ENCODE assay signal across 8 cellular contexts in genomic region chr2:213021971-213022899, GRCh38.
DNase-seq lines count a peak whose midpoint lies in the region; ATAC-seq and TF ChIP-seq lines count a peak whose summit lies in the region.

No MANE protein-coding gene starts in this region.

- H3K9me3 Mint-ChIP-seq in endodermal cell = no peaks in the 10 kb centered on the region

- no CpG with 5 or more reads among the region's 5 CpGs for WGBS in neuronal stem cell (ENCODE audit: extremely low coverage in 2 of 2, insufficient read length in 2 of 2, insufficient replicate concordance in 1 of 2), 2 donors
- 93 to 100% methylated on average over 3 to 5 of the region's 5 CpGs for WGBS in endodermal cell (ENCODE audit: insufficient coverage in 1 of 2, insufficient read length in 1 of 2), 2 experiments
- WGBS in sigmoid colon, 2 donors = 81 to 89% methylated on average over 5 of the region's 5 CpGs

- H2BK120ac ChIP-seq in neuronal stem cell (ENCODE audit: low read depth, low read length) = no peak overlapping the region

- no peak overlapping the region for H2BK15ac ChIP-seq in neuronal stem cell (ENCODE audit: low read length)

- H3K27ac Mint-ChIP-seq in endodermal cell = no peak overlapping the region

- H3K36me3 Mint-ChIP-seq in endodermal cell (ENCODE audit: low read depth) = peaks cover 2% of the 10 kb centered on the region

- no peak for TF ChIP-seq POLR2A in sigmoid colon (IDR thresholded peaks at IDR 0.05)

- H3K9me3 ChIP-seq in SJSA1 (replicated peaks) (no peaks in the 10 kb centered on the region), neuronal stem cell (replicated peaks in 1 of 2; ENCODE audit: control insufficient read depth in 2 of 2, insufficient read depth in 1 of 2, low read depth in 1 of 2, low read length in 2 of 2) (no peaks in the 10 kb centered on the region), endodermal cell (ENCODE audit: control insufficient read depth, low read length) (no peaks in the 10 kb centered on the region), sigmoid colon (no peaks in the 10 kb centered on the region)

- H2AK5ac ChIP-seq in neuronal stem cell (ENCODE audit: low read depth, low read length) = no peak overlapping the region

- no peaks in the 10 kb centered on the region for H3K36me3 ChIP-seq in SJSA1
- peaks cover 2 to 21% of the 10 kb centered on the region in 2 donors for H3K36me3 ChIP-seq in neuronal stem cell (replicated peaks in 1 of 2; ENCODE audit: control insufficient read depth in 2 of 2, insufficient read depth in 2 of 2, low read length in 2 of 2)
- no peaks in the 10 kb centered on the region for H3K36me3 ChIP-seq in endodermal cell (ENCODE audit: control insufficient read depth, insufficient read depth, low read length)
- H3K36me3 ChIP-seq in sigmoid colon = peaks cover 0 to 16% (median 0%) of the 10 kb centered on the region in 4 donors

- H3K9ac ChIP-seq in neuronal stem cell (ENCODE audit: low read depth, low read length, poor library complexity) (no peak overlapping the region), endodermal cell (ENCODE audit: extremely low read depth, low read length, poor library complexity, severe bottlenecking) (no peak overlapping the region)

- no peak overlapping the region for H3K14ac ChIP-seq in neuronal stem cell (ENCODE audit: low read length)

- no peak overlapping the region for H3K4me3 Mint-ChIP-seq in endodermal cell

- no peak overlapping the region for H4K91ac ChIP-seq in neuronal stem cell (ENCODE audit: low read depth, low read length, poor library complexity)

- no peaks in the 10 kb centered on the region for H3K27me3 Mint-ChIP-seq in endodermal cell (ENCODE audit: insufficient read depth)

- H4K8ac ChIP-seq in neuronal stem cell (ENCODE audit: low read depth, low read length) = no peak overlapping the region

- peak overlapping the region; percentile 90 for H3K4ac ChIP-seq in neuronal stem cell (ENCODE audit: low read length)

- H3K18ac ChIP-seq in neuronal stem cell (ENCODE audit: low read length) = no peak overlapping the region

- H3K27me3 ChIP-seq in SJSA1 (replicated peaks) (no peaks in the 10 kb centered on the region), neuronal stem cell (ENCODE audit: control insufficient read depth in 3 of 3, insufficient read depth in 3 of 3, low read depth in 1 of 3, low read length in 3 of 3) (no peaks in the 10 kb centered on the region), endodermal cell (ENCODE audit: control insufficient read depth, insufficient read depth, low read length, poor library complexity, severe bottlenecking) (no peaks in the 10 kb centered on the region), sigmoid colon (no peaks in the 10 kb centered on the region)

- H3K4me1 ChIP-seq in SJSA1 (replicated peaks) (peaks cover 16% of the 10 kb centered on the region), neuronal stem cell (ENCODE audit: control insufficient read depth in 2 of 2, insufficient read depth in 1 of 2, low read depth in 1 of 2, low read length in 2 of 2) (no peaks in the 10 kb centered on the region), endodermal cell (ENCODE audit: control insufficient read depth, insufficient read depth, low read length) (no peaks in the 10 kb centered on the region), sigmoid colon (no peaks in the 10 kb centered on the region)

- no peaks in the 10 kb centered on the region for H3K79me1 ChIP-seq in neuronal stem cell (ENCODE audit: low read depth, low read length)

- DNase-seq in SJSA1 (ENCODE audit: low read depth in 1 of 2, low spot score in 2 of 2) (peak; percentile 47), neuronal stem cell (ENCODE audit: low spot score) (no peak), NCI-H526 (lab: John Stamatoyannopoulos, UW) (no peak), endodermal cell (no peak), sigmoid colon (no peak), NCI-H1417 treated with DMSO at 0.1 percent for 48 hours (lab: John Stamatoyannopoulos, UW) (no peak)

- no peak overlapping the region for H3K4me2 ChIP-seq in neuronal stem cell (ENCODE audit: insufficient read depth, low read length, poor library complexity, severe bottlenecking)

- ATAC-seq in GM18873 (IDR thresholded peaks at IDR 0.05; ENCODE audit: low FRiP score, unreplicated experiment) (peak; percentile 80), HG02571 (IDR thresholded peaks at IDR 0.05; ENCODE audit: unreplicated experiment) (peak; percentile 84)

- no peak overlapping the region for H2AFZ ChIP-seq in neuronal stem cell (ENCODE audit: low read length)

- H3K27ac ChIP-seq in SJSA1 (peak overlapping the region; percentile 18; the same call in 1 of the 2 replicates), neuronal stem cell (replicated peaks; ENCODE audit: low read length) (no peak overlapping the region), endodermal cell (ENCODE audit: low read depth, low read length) (no peak overlapping the region), sigmoid colon (no peak overlapping the region)

- H2BK12ac ChIP-seq in neuronal stem cell (ENCODE audit: low read length) = no peak overlapping the region

- intact Hi-C loops in sigmoid colon (cut with DNase I) = no loop called here

- H3K4me1 Mint-ChIP-seq in endodermal cell = peaks cover 2% of the 10 kb centered on the region

- TF ChIP-seq CTCF in endodermal cell (conservative IDR thresholded peaks at IDR 0.05) (no peak), sigmoid colon (IDR thresholded peaks at IDR 0.05) (no peak)

- H3K4me3 ChIP-seq in SJSA1 (no peak overlapping the region), neuronal stem cell (ENCODE audit: low read length in 2 of 2) (no peak overlapping the region), endodermal cell (ENCODE audit: low read length) (no peak overlapping the region), sigmoid colon (no peak overlapping the region)

- H2BK5ac ChIP-seq in neuronal stem cell (ENCODE audit: low read length) = no peak overlapping the region

- H3K23ac ChIP-seq in neuronal stem cell (ENCODE audit: low read depth, low read length, poor library complexity) = no peak overlapping the region

- no peak for TF ChIP-seq EP300 in sigmoid colon (IDR thresholded peaks at IDR 0.05)

Comparison
In these comparisons a context has a peak if more than half of its experiments do, and no peak if none do; other contexts are left out.
1. DNase-seq: peak in SJSA1 (2 of 2); none in neuronal stem cell (single experiment), NCI-H526 (0 of 2), endodermal cell (single experiment), sigmoid colon (single experiment) and NCI-H1417 treated with DMSO at 0.1 percent for 48 hours (single experiment).